7 cellular contexts compared by ENCODE assay signal in the genomic region with DNA sequence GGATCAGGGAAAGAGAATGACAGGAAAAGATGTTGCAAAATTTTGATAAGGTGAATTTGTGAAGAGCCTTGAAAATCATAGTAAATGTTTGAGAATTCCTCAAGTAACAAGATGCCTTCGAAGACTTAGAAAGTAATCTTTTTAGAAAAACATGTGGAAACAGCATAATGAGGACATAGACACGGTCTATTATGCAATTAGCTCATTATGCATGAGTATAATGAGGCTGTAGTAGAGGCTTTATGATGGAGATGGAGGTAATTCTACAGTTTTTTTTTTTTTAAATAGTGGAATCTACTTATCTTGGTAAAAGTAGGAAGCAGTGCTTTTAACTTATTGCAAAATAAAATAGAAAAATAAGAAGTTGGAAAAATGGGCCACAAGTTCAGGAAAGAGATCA.
"Had no signal": no experiment of that assay in that cellular context is flagged by ENCODE, and none has a peak within 500 bp of the region (broad histone marks: within the 10 kb centered on the region; RNA-seq: fewer than 3 reads in every experiment).

No MANE protein-coding gene starts in this region.

- H3K4me3 ChIP-seq: GM23248, K562 had no signal

- FAIRE-seq: K562 had no signal

- ATAC-seq: K562 had no signal

- H2AFZ ChIP-seq: GM23248 had no signal

- H3K9ac ChIP-seq: GM23248 had no signal

- H3K27ac ChIP-seq: GM23248, HL-60 had no signal

- DNase-seq: GM23248, H7, HCEC 1CT, IMR-90, KG1 had no signal
